In the genomic region with DNA sequence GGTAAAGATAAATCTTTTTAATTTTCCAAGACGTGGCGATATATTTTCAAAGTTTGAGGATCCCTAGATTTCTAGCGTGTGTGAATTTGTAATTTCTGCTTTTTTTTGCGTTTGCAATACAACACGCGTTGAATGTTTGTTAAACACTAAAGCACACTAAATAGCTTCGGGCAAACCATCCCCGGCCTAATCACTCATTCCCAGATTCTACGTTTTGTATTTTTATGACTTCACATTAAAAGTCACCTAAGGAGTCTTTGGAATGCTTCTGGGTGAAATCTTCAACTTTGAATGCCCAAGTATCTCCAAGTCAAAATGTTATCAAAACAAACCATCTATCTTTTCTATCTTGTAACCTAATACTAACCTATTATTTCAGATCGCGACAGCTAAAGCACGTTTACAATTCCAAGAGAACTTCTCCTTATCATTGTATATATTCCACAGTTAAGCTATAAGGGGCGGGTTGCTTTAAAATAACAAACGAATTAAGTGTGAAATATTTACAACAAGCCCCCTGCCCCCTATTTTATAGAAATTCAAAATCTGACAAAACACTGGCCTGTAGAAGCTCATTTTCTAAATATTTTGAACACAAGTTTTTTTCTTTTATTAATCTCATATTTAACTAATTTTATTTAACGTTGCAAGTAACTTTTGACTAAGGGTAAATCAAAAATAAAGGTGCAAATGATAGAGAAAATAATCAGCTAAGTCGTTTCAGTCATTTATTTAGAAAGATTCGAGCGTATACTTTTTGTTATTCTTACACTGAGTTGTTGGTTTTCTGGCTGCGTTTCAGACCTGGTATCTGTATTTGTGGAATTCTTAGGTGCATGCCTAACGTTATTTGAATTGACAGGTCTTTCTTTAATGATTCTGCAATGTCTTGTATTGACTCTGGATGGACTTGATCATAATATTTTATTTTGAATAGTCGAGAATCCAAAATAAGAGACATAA, we compare ENCODE assay signal across 9 cellular contexts. TPM values are rescaled to one million over a fixed set of nuclear protein-coding genes. Genes with fewer than 3 reads are reported as not detected.
DNase-seq lines count a peak whose midpoint lies in the region; ATAC-seq, FAIRE-seq and TF ChIP-seq lines count a peak whose summit lies in the region.
"Had no signal": no experiment of that assay in that cellular context is flagged by ENCODE, and none has a peak within 500 bp of the region (broad histone marks: within the 10 kb centered on the region; RNA-seq: fewer than 3 reads in every experiment).

No MANE protein-coding gene starts in this region.

- H3K36me3 Mint-ChIP-seq in astrocyte (ENCODE audit: low read depth, unreplicated experiment), result no peaks in the 10 kb centered on the region
- H3K36me3 Mint-ChIP-seq in type B pancreatic cell, result peaks cover 6% of the 10 kb centered on the region

- peak overlapping the region in 9 of 10 donors; percentile 5 to 49 (median 39) for H3K4me3 ChIP-seq in heart right ventricle
- H3K4me3 ChIP-seq in astrocyte (ENCODE audit: insufficient read depth, low read depth, low read length), result peak overlapping the region; percentile 65
- H3K4me3 ChIP-seq in HepG2 (replicated peaks in 1 of 3; ENCODE audit: insufficient read depth in 1 of 3, low read depth in 2 of 3, low read length in 3 of 3), result no peak overlapping the region

- no peak for TF ChIP-seq POLR2A in HepG2 (IDR thresholded peaks at IDR 0.05; ENCODE audit: insufficient read depth in 1 of 2, low read depth in 2 of 2, low read length in 2 of 2)

- H3K9ac ChIP-seq in astrocyte (ENCODE audit: low read length) (peak overlapping the region; percentile 66), HepG2 (ENCODE audit: insufficient read depth, low read depth, low read length) (no peak overlapping the region)

- 5 to 7% methylated on average over 21 of the region's 21 CpGs for WGBS in heart right ventricle, 2 donors
- 28% methylated on average over 21 of the region's 21 CpGs for WGBS in HepG2 (ENCODE audit: low lambda C conversion rate)

- FAIRE-seq in astrocyte (lab: Jason Lieb, UNC), result no peak
- FAIRE-seq in HepG2 (lab: Jason Lieb, UNC), result no peak

- H3K27me3 ChIP-seq in heart right ventricle, result peaks cover 0 to 100% (median 97%) of the 10 kb centered on the region in 7 donors
- peaks cover 67% of the 10 kb centered on the region for H3K27me3 ChIP-seq in astrocyte (ENCODE audit: insufficient read depth, low read length)
- peaks cover 5 to 32% of the 10 kb centered on the region in 2 experiments; a peak in 4 of 5 replicates for H3K27me3 ChIP-seq in HepG2 (ENCODE audit: control insufficient read depth in 1 of 2, insufficient read depth in 2 of 2, low read length in 2 of 2)

- H3K36me3 ChIP-seq in heart right ventricle (no peaks in the 10 kb centered on the region), astrocyte (ENCODE audit: insufficient read depth, low read length) (no peaks in the 10 kb centered on the region), HepG2 (replicated peaks in 1 of 2; ENCODE audit: control insufficient read depth in 1 of 2, insufficient read depth in 2 of 2, low read length in 2 of 2) (no peaks in the 10 kb centered on the region)

- intact Hi-C loops in heart right ventricle (cut with DNase I), result no loop called here
- intact Hi-C loops in cardiac septum (cut with DNase I), result no loop called here
- intact Hi-C loops in HepG2 (cut with micrococcal nuclease; ENCODE audit: unreplicated experiment), result no loop called here

- H3K27ac Mint-ChIP-seq in astrocyte (ENCODE audit: unreplicated experiment) (peak overlapping the region; percentile 85), type B pancreatic cell (peak overlapping the region; percentile 92)

- peaks cover 32% of the 10 kb centered on the region for H3K27me3 Mint-ChIP-seq in astrocyte (ENCODE audit: low read depth, unreplicated experiment)
- peaks cover 65% of the 10 kb centered on the region for H3K27me3 Mint-ChIP-seq in type B pancreatic cell

- peaks cover 0 to 21% (median 12%) of the 10 kb centered on the region in 9 donors for H3K4me1 ChIP-seq in heart right ventricle
- H3K4me1 ChIP-seq in astrocyte (ENCODE audit: insufficient read depth, low read length), result peaks cover 15% of the 10 kb centered on the region
- H3K4me1 ChIP-seq in HepG2 (ENCODE audit: insufficient read depth, low read length), result 0 out of 2 replicates have a peak, but pooled peaks cover 5% of the 10 kb centered on the region

- peak overlapping the region; percentile 95 for H3K4me2 ChIP-seq in astrocyte (ENCODE audit: low read length)
- H3K4me2 ChIP-seq in HepG2 (ENCODE audit: low read depth, low read length), result no peak overlapping the region

- no peak for TF ChIP-seq CTCF in heart right ventricle (IDR thresholded peaks at IDR 0.05)
- no peak for TF ChIP-seq CTCF in astrocyte (IDR thresholded peaks at IDR 0.05; ENCODE audit: insufficient read depth, low read depth, low read length)
- TF ChIP-seq CTCF in HepG2 (CRISPR knock-in tag; IDR thresholded peaks at IDR 0.05), result no peak
- no peak for TF ChIP-seq CTCF in type B pancreatic cell (conservative IDR thresholded peaks at IDR 0.05)

- H3K4me3 Mint-ChIP-seq in astrocyte (ENCODE audit: unreplicated experiment), result peak overlapping the region; percentile 99
- peak overlapping the region; percentile 99 for H3K4me3 Mint-ChIP-seq in type B pancreatic cell

- no peak for TF ChIP-seq RAD21 in HepG2 (CRISPR knock-in tag; IDR thresholded peaks at IDR 0.05)

- ATAC-seq in heart right ventricle (no peak), HepG2 (no peak)

- no peaks in the 10 kb centered on the region for H3K79me2 ChIP-seq in astrocyte (ENCODE audit: insufficient read depth, low read length)
- no peaks in the 10 kb centered on the region for H3K79me2 ChIP-seq in HepG2 (ENCODE audit: insufficient read depth, low read length)

- TF ChIP-seq EP300 in HepG2 (IDR thresholded peaks at IDR 0.05; ENCODE audit: low read depth in 2 of 2, low read length in 2 of 2), result no peak
- TF ChIP-seq EP300 in HepG2 (CRISPR knock-in tag; IDR thresholded peaks at IDR 0.05; ENCODE audit: borderline replicate concordance), result no peak

- peaks cover 6% of the 10 kb centered on the region for H3K9me3 Mint-ChIP-seq in astrocyte (ENCODE audit: unreplicated experiment)
- no peaks in the 10 kb centered on the region for H3K9me3 Mint-ChIP-seq in type B pancreatic cell

- peaks cover 0 to 3% (median 0%) of the 10 kb centered on the region in 11 donors for H3K9me3 ChIP-seq in heart right ventricle
- no peaks in the 10 kb centered on the region for H3K9me3 ChIP-seq in astrocyte (ENCODE audit: insufficient read depth, low read depth, low read length)
- H3K9me3 ChIP-seq in HepG2 (ENCODE audit: low read length), result no peaks in the 10 kb centered on the region

- no peak overlapping the region for H3K27ac ChIP-seq in heart right ventricle
- H3K27ac ChIP-seq in astrocyte (ENCODE audit: low read depth, low read length), result no peak overlapping the region
- H3K27ac ChIP-seq in HepG2 (ENCODE audit: extremely low read length, insufficient read depth, low read length), result no peak overlapping the region

- in situ Hi-C loops in HepG2 (cut with HindIII; ENCODE audit: extremely low pct_ligation_motif_present, low pct_unique_long_range_greater_than_20kb), result no loop called here

- POLR2A ChIA-PET in HepG2 (lab: Yijun Ruan, JAX), result no interaction called here

- H2AFZ ChIP-seq in astrocyte (ENCODE audit: low read depth, low read length), result no peak overlapping the region
- H2AFZ ChIP-seq in HepG2 (ENCODE audit: low read length), result no peak overlapping the region

- no peaks in the 10 kb centered on the region for H4K20me1 ChIP-seq in astrocyte (ENCODE audit: insufficient read depth, low read length)
- no peaks in the 10 kb centered on the region for H4K20me1 ChIP-seq in HepG2 (ENCODE audit: insufficient read depth, low read length)

- CTCF ChIA-PET in HepG2 (lab: Yijun Ruan, JAX; ENCODE audit: low intra/inter-chr PET ratio, low total read pairs), result no interaction called here

- no peaks in the 10 kb centered on the region for H3K4me1 Mint-ChIP-seq in astrocyte (ENCODE audit: low read depth, unreplicated experiment)
- peaks cover 10% of the 10 kb centered on the region for H3K4me1 Mint-ChIP-seq in type B pancreatic cell (ENCODE audit: unreplicated experiment)

- no TSS peak for BruUV-seq in HepG2 (replicated peaks; lab: Mats Ljungman, UMichigan)

- DNase-seq in heart right ventricle, result no peak
- no peak for DNase-seq in cardiac septum (ENCODE audit: low spot score)
- DNase-seq in astrocyte (ENCODE audit: low read depth), result no peak
- DNase-seq in HepG2 (ENCODE audit: low spot score), result no peak
- DNase-seq in type B pancreatic cell (ENCODE audit: extremely low spot score, unreplicated experiment), result no peak
- no peak for DNase-seq in effector CD8-positive, alpha-beta T cell (lab: John Stamatoyannopoulos, UW)
- no peak for DNase-seq in amniotic stem cell (lab: John Stamatoyannopoulos, UW)
- no peak for DNase-seq in HK-2 (ENCODE audit: unreplicated experiment)
- DNase-seq: activated CD4-positive, alpha-beta T cell treated with anti-CD3 and anti-CD28 coated beads, Interleukin-2, amount 50 U/mL, for 4 hours had no signal

TF ChIP-seq in HepG2, 621 proteins besides CTCF, POLR2A, EP300 and RAD21 (continues in another document):
- TF ChIP-seq TRIM24 (CRISPR knock-in tag; IDR thresholded peaks at IDR 0.05), result no peak

RNA-seq across cellular contexts. Expression of a gene that starts 1.2 kb away (rescaled TPM):
- not detected for total RNA-seq in heart right ventricle
- under 1 TPM in 1 of 2 donors, not detected in 1; 0.03 TPM for polyA plus RNA-seq in heart right ventricle
- not detected for total RNA-seq in cardiac septum
- 1.4 and 1.9 TPM in 2 replicates for total RNA-seq in astrocyte
- not detected in 2 replicates for total RNA-seq in HepG2 (2016; rRNA removed; fragmentation: Illumina TruSeq; extraction: Trizol)
- total RNA-seq in HepG2 (2016; cell fraction: cytosol; rRNA removed; fragmentation: Illumina TruSeq; extraction: Trizol; ENCODE audit: low read depth), result not detected in 2 replicates
- total RNA-seq in HepG2 (2016; cell fraction: insoluble cytoplasmic fraction; rRNA removed; fragmentation: Illumina TruSeq; extraction: Trizol), result not detected in 2 replicates
- not detected in 2 replicates for total RNA-seq in HepG2 (2016; cell fraction: membrane; rRNA removed; fragmentation: Illumina TruSeq; extraction: Trizol)
- not detected in 2 replicates for total RNA-seq in HepG2 (2016; cell fraction: nucleus; rRNA removed; fragmentation: Illumina TruSeq; extraction: Trizol)
- not detected in 2 replicates for polyA plus RNA-seq in HepG2 (2011; rRNA removed)
- not detected in 2 replicates for polyA plus RNA-seq in HepG2 (2011; cell fraction: cytosol; rRNA removed)
- not detected in 2 replicates for polyA plus RNA-seq in HepG2 (2011; cell fraction: nucleus; rRNA removed)
- not detected in 2 replicates for polyA plus RNA-seq in HepG2 (2012)
- polyA plus RNA-seq in HepG2 (2016; cell fraction: cytosol; fragmentation: Illumina TruSeq; extraction: Trizol; ENCODE audit: low read depth), result not detected in 2 replicates
- not detected in 2 replicates for polyA plus RNA-seq in HepG2 (2016; cell fraction: insoluble cytoplasmic fraction; fragmentation: Illumina TruSeq; extraction: Trizol; ENCODE audit: low read depth)
- polyA plus RNA-seq in HepG2 (2016; cell fraction: membrane; fragmentation: Illumina TruSeq; extraction: Trizol; ENCODE audit: low read depth), result not detected in 2 replicates
- polyA plus RNA-seq in HepG2 (2016; cell fraction: nucleus; fragmentation: Illumina TruSeq; extraction: Trizol; ENCODE audit: insufficient read depth, low read depth), result not detected in 2 replicates
- polyA minus RNA-seq in HepG2 (2011; rRNA and poly(A)+ RNA removed; ENCODE audit: low replicate concordance), result 45.9 TPM in 1 of 2 replicates, not detected in the other
- 0.79 and 0.97 TPM in 2 replicates for polyA minus RNA-seq in HepG2 (2011; cell fraction: cytosol; rRNA and poly(A)+ RNA removed)
- polyA minus RNA-seq in HepG2 (2011; cell fraction: nucleus; rRNA and poly(A)+ RNA removed), result not detected in 2 replicates
- total RNA-seq in type B pancreatic cell (ENCODE audit: low replicate concordance), result 2.4 and 7.0 TPM in 2 replicates

Comparison
In these comparisons a context has a peak if more than half of its experiments do, and no peak if none do; other contexts are left out.
1. H3K4me3 ChIP-seq: peak in heart right ventricle (9 of 10) and astrocyte (single experiment); none in HepG2 (0 of 3).